In genomic region chr6:138662474-138662873, GRCh38 we compare ENCODE assay signal across 16 cellular contexts.
A peak's percentile ranks its signal among the peaks of the same experiment; 100 is the strongest.
DNase-seq lines count a peak whose midpoint lies in the region; ATAC-seq and TF ChIP-seq lines count a peak whose summit lies in the region.
"Had no signal": no experiment of that assay in that cellular context is flagged by ENCODE, and none has a peak within 500 bp of the region (broad histone marks: within the 10 kb centered on the region; RNA-seq: fewer than 3 reads in every experiment).

No MANE protein-coding gene starts in this region.

- H3K27ac ChIP-seq in prostate gland: no peak overlapping the region
- H3K27ac ChIP-seq: coronary artery, gastrocnemius medialis, neutrophil, tibial artery had no signal

- no peak for TF ChIP-seq CTCF in prostate gland (IDR thresholded peaks at IDR 0.05)

- no peaks in the 10 kb centered on the region for H3K27me3 ChIP-seq in prostate gland (replicated peaks; ENCODE audit: insufficient read depth)
- H3K27me3 ChIP-seq: gastrocnemius medialis, neutrophil, tibial artery had no signal

- DNase-seq in COLO829 (ENCODE audit: low spot score) (peak; percentile 74), LoVo (ENCODE audit: low spot score) (peak; percentile 25), dermis blood vessel endothelial cell (peak; percentile 13), kidney tubule cell (ENCODE audit: low spot score) (peak; percentile 20), GF-D8 (lab: John Stamatoyannopoulos, UW) (no peak), prostate gland (ENCODE audit: low spot score) (no peak)
- DNase-seq: amniotic stem cell; COR-L47; gastrocnemius medialis; NCI-H2171 treated with DMSO at 0.1 percent for 48 hours; stimulated activated CD4-positive, alpha-beta T cell treated with anti-CD3 and anti-CD28 coated beads, Interleukin-4, amount 100 ng/mL, for 4 hours; tibial artery had no signal

- no peaks in the 10 kb centered on the region for H3K4me1 ChIP-seq in prostate gland (replicated peaks)
- H3K4me1 ChIP-seq: gastrocnemius medialis, tibial artery had no signal

- H3K9me3 ChIP-seq in prostate gland: no peaks in the 10 kb centered on the region
- H3K9me3 ChIP-seq: gastrocnemius medialis, neutrophil, tibial artery had no signal

- H3K4me3 ChIP-seq in prostate gland: no peak overlapping the region
- H3K4me3 ChIP-seq: coronary artery, gastrocnemius medialis, tibial artery had no signal

- H3K36me3 ChIP-seq in prostate gland: no peaks in the 10 kb centered on the region
- H3K36me3 ChIP-seq: gastrocnemius medialis, neutrophil, tibial artery had no signal

- ATAC-seq in HG02885 (IDR thresholded peaks at IDR 0.05; ENCODE audit: poor library complexity, unreplicated experiment) (no peak), GM19455 (IDR thresholded peaks at IDR 0.05; ENCODE audit: unreplicated experiment) (no peak)
- ATAC-seq: gastrocnemius medialis had no signal

- WGBS in prostate gland: 38% methylated on average over 2 of the region's 2 CpGs

- no peak for TF ChIP-seq POLR2A in prostate gland (IDR thresholded peaks at IDR 0.05)

- intact Hi-C loops in prostate gland (cut with DNase I): no loop called here

Comparison
In these comparisons a context has a peak if more than half of its experiments do, and no peak if none do; other contexts are left out.
1. DNase-seq: peak in COLO829 (single experiment), LoVo (single experiment), dermis blood vessel endothelial cell (single experiment) and kidney tubule cell (single experiment); none in GF-D8 (single experiment) and prostate gland (single experiment).